ENCODE assay signal across 1 cellular context in genomic region chr3:80097674-80098073, GRCh38.
TF ChIP-seq lines count a peak whose summit lies in the region.

No MANE protein-coding gene starts in this region.

TF ChIP-seq in H1, 55 proteins besides CTCF, POLR2A, EP300 and RAD21 (continued from another document):
- TF ChIP-seq, protein P1, sequence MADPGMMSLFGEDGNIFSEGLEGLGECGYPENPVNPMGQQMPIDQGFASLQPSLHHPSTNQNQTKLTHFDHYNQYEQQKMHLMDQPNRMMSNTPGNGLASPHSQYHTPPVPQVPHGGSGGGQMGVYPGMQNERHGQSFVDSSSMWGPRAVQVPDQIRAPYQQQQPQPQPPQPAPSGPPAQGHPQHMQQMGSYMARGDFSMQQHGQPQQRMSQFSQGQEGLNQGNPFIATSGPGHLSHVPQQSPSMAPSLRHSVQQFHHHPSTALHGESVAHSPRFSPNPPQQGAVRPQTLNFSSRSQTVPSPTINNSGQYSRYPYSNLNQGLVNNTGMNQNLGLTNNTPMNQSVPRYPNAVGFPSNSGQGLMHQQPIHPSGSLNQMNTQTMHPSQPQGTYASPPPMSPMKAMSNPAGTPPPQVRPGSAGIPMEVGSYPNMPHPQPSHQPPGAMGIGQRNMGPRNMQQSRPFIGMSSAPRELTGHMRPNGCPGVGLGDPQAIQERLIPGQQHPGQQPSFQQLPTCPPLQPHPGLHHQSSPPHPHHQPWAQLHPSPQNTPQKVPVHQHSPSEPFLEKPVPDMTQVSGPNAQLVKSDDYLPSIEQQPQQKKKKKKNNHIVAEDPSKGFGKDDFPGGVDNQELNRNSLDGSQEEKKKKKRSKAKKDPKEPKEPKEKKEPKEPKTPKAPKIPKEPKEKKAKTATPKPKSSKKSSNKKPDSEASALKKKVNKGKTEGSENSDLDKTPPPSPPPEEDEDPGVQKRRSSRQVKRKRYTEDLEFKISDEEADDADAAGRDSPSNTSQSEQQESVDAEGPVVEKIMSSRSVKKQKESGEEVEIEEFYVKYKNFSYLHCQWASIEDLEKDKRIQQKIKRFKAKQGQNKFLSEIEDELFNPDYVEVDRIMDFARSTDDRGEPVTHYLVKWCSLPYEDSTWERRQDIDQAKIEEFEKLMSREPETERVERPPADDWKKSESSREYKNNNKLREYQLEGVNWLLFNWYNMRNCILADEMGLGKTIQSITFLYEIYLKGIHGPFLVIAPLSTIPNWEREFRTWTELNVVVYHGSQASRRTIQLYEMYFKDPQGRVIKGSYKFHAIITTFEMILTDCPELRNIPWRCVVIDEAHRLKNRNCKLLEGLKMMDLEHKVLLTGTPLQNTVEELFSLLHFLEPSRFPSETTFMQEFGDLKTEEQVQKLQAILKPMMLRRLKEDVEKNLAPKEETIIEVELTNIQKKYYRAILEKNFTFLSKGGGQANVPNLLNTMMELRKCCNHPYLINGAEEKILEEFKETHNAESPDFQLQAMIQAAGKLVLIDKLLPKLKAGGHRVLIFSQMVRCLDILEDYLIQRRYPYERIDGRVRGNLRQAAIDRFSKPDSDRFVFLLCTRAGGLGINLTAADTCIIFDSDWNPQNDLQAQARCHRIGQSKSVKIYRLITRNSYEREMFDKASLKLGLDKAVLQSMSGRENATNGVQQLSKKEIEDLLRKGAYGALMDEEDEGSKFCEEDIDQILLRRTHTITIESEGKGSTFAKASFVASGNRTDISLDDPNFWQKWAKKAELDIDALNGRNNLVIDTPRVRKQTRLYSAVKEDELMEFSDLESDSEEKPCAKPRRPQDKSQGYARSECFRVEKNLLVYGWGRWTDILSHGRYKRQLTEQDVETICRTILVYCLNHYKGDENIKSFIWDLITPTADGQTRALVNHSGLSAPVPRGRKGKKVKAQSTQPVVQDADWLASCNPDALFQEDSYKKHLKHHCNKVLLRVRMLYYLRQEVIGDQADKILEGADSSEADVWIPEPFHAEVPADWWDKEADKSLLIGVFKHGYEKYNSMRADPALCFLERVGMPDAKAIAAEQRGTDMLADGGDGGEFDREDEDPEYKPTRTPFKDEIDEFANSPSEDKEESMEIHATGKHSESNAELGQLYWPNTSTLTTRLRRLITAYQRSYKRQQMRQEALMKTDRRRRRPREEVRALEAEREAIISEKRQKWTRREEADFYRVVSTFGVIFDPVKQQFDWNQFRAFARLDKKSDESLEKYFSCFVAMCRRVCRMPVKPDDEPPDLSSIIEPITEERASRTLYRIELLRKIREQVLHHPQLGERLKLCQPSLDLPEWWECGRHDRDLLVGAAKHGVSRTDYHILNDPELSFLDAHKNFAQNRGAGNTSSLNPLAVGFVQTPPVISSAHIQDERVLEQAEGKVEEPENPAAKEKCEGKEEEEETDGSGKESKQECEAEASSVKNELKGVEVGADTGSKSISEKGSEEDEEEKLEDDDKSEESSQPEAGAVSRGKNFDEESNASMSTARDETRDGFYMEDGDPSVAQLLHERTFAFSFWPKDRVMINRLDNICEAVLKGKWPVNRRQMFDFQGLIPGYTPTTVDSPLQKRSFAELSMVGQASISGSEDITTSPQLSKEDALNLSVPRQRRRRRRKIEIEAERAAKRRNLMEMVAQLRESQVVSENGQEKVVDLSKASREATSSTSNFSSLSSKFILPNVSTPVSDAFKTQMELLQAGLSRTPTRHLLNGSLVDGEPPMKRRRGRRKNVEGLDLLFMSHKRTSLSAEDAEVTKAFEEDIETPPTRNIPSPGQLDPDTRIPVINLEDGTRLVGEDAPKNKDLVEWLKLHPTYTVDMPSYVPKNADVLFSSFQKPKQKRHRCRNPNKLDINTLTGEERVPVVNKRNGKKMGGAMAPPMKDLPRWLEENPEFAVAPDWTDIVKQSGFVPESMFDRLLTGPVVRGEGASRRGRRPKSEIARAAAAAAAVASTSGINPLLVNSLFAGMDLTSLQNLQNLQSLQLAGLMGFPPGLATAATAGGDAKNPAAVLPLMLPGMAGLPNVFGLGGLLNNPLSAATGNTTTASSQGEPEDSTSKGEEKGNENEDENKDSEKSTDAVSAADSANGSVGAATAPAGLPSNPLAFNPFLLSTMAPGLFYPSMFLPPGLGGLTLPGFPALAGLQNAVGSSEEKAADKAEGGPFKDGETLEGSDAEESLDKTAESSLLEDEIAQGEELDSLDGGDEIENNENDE (IDR thresholded peaks at IDR 0.05; ENCODE audit: insufficient replicate concordance, low read length), result no peak
- TF ChIP-seq SAP30 (IDR thresholded peaks at IDR 0.05; ENCODE audit: insufficient read depth, insufficient replicate concordance, low read length) (no peak), GABPA (IDR thresholded peaks at IDR 0.05; ENCODE audit: borderline replicate concordance, insufficient read depth, low read length) (no peak), BCL11A (IDR thresholded peaks at IDR 0.05; ENCODE audit: low read depth in 2 of 2, low read length in 2 of 2) (no peak), CHD2 (IDR thresholded peaks at IDR 0.05; ENCODE audit: low read length) (no peak), PHF8 (conservative IDR thresholded peaks at IDR 0.05; ENCODE audit: low read depth, low read length) (no peak), ASH2L (IDR thresholded peaks at IDR 0.05; ENCODE audit: low read length) (no peak), TAF1 (IDR thresholded peaks at IDR 0.05; ENCODE audit: low read depth, low read length) (no peak), RFX5 (IDR thresholded peaks at IDR 0.05; ENCODE audit: borderline replicate concordance, low read depth, low read length) (no peak), SRF (IDR thresholded peaks at IDR 0.05; ENCODE audit: low read depth, low read length) (no peak), ZNF274 (IDR thresholded peaks at IDR 0.05; ENCODE audit: borderline replicate concordance, extremely low read depth, low read length) (no peak), KDM4A (IDR thresholded peaks at IDR 0.05; ENCODE audit: low read depth, low read length, severe bottlenecking) (no peak), JUN (IDR thresholded peaks at IDR 0.05; ENCODE audit: low read depth, low read length) (no peak)
